9 cellular contexts compared by ENCODE assay signal in the genomic region with DNA sequence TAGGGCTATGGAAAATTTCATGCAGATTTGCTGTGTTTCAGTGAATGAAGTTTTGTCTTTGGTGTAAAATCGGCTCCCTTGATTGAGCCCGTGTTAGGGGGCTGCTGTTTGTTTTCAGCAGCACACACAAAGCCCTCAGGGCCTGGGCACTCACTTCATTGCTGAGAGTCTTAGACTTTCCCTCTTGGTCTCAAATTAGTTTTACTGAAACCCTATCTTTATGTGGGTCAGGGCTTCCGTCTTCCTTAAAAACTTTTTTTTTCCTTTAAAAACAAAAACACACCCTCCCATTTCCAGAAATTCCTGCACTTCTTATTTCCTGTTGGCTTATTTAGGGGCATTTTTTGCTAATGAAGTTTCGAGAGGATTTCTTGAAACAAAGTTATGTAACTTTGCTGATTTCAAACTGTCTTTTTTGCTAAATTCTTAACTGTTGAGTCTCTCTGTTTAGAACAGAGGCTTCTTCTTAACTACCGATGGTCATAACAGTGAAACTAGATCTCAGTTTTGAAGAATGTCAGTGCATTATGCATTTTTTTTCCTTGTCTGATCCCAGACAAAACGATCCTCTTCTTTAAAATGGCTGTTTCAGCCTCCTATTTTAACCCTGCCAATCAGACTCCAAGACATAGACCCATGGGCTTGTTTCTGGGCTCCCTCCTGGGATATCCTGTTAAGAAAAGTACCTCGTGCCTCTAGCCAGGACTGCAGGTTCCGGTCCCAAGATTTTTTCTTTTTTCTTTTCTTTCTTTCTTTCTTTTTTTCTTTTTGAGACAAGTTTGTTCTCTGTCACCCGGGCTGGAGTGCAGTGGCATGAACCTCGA. TPM values are rescaled to one million over a fixed set of nuclear protein-coding genes. Genes with fewer than 3 reads are reported as not detected.
DNase-seq lines count a peak whose midpoint lies in the region; ATAC-seq, FAIRE-seq and TF ChIP-seq lines count a peak whose summit lies in the region.
"Had no signal": no experiment of that assay in that cellular context is flagged by ENCODE, and none has a peak within 500 bp of the region (broad histone marks: within the 10 kb centered on the region; RNA-seq: fewer than 3 reads in every experiment).

No MANE protein-coding gene starts in this region.

- H3K9me3 ChIP-seq in hepatocyte (ENCODE audit: low read depth) (no peaks in the 10 kb centered on the region), BE2C (no peaks in the 10 kb centered on the region)

- no peak for ATAC-seq in GM18870 (IDR thresholded peaks at IDR 0.05; ENCODE audit: unreplicated experiment)

- H4K20me1 ChIP-seq in hepatocyte (ENCODE audit: insufficient read depth, poor library complexity, severe bottlenecking) = no peaks in the 10 kb centered on the region

- TF ChIP-seq POLR2A in GM12891 (IDR thresholded peaks at IDR 0.05; ENCODE audit: low read depth, low read length) = no peak

- H3K27me3 ChIP-seq in hepatocyte (no peaks in the 10 kb centered on the region), BE2C (peaks cover 13% of the 10 kb centered on the region; the same call in 1 of the 2 replicates)

- peak overlapping the region; percentile 75 for H3K27ac ChIP-seq in hepatocyte

- H3K36me3 ChIP-seq in hepatocyte (replicated peaks; ENCODE audit: insufficient read depth, low read depth) = no peaks in the 10 kb centered on the region
- H3K36me3 ChIP-seq in BE2C = no peaks in the 10 kb centered on the region

- H2AFZ ChIP-seq in hepatocyte = peak overlapping the region; percentile 30

- H3K4me1 ChIP-seq in hepatocyte (ENCODE audit: insufficient read depth) (peaks cover 22% of the 10 kb centered on the region), BE2C (no peaks in the 10 kb centered on the region)

- in situ Hi-C loops in astrocyte of the spinal cord (cut with HindIII; ENCODE audit: low sequenced_read_pairs) = no loop called here

- H3K79me2 ChIP-seq in hepatocyte = no peaks in the 10 kb centered on the region

- H3K9me2 ChIP-seq in hepatocyte (replicated peaks; ENCODE audit: insufficient read depth) = no peaks in the 10 kb centered on the region

- peak overlapping the region; percentile 53 for H3K4me2 ChIP-seq in hepatocyte

- TF ChIP-seq CTCF in astrocyte of the spinal cord (IDR thresholded peaks at IDR 0.05; ENCODE audit: low read depth, low read length) (no peak), hepatocyte (IDR thresholded peaks at IDR 0.05; ENCODE audit: poor library complexity) (no peak), BE2C (IDR thresholded peaks at IDR 0.05; ENCODE audit: low read depth, low read length) (no peak)

- WGBS in hepatocyte (ENCODE audit: low lambda C conversion rate, missing lambda C conversion rate) = 54% methylated on average over 10 of the region's 10 CpGs

- FAIRE-seq in GM12891 (lab: Jason Lieb, UNC) = no peak

- H3K4me3 ChIP-seq in astrocyte of the spinal cord (ENCODE audit: low read depth, low read length) (no peak overlapping the region), hepatocyte (no peak overlapping the region), skeletal muscle cell (ENCODE audit: low read depth, low read length) (no peak overlapping the region), BE2C (ENCODE audit: low read depth, low read length) (no peak overlapping the region)

- peak; percentile 71 for DNase-seq in ELR (ENCODE audit: low read depth)
- peak; percentile 76 for DNase-seq in astrocyte of the spinal cord (ENCODE audit: low read depth, low spot score)
- DNase-seq in hepatocyte (ENCODE audit: low spot score) = no peak
- DNase-seq in skeletal muscle cell (ENCODE audit: low read depth) = peak; percentile 45
- DNase-seq in GM12891 (ENCODE audit: insufficient read length, low spot score) = no peak
- no peak for DNase-seq in SIG-M5 treated with dmso at 0.1 percent for 504 hours (lab: John Stamatoyannopoulos, UW; ENCODE audit: unreplicated experiment)
- no peak for DNase-seq in BE2C
- DNase-seq: activated effector memory CD4-positive, alpha-beta T cell treated with anti-CD3 and anti-CD28 coated beads, Interleukin-2, amount 50 U/mL, for 16 hours had no signal

TF ChIP-seq in GM12891, 5 proteins besides CTCF, POLR2A, EP300 and RAD21:
- TF ChIP-seq TAF1 (IDR thresholded peaks at IDR 0.05; ENCODE audit: low read depth, low read length) (no peak), SPI1 (IDR thresholded peaks at IDR 0.05; ENCODE audit: low read depth, low read length) (no peak), POLR2AphosphoS5 (IDR thresholded peaks at IDR 0.05; ENCODE audit: low read depth, low read length) (no peak), POU2F2 (IDR thresholded peaks at IDR 0.05; ENCODE audit: low read depth, low read length) (no peak), PAX5 (IDR thresholded peaks at IDR 0.05; ENCODE audit: insufficient read depth, low read length, severe bottlenecking) (no peak)

RNA-seq across cellular contexts. Expression of a gene that starts 23.3 kb away (rescaled TPM):
- total RNA-seq in hepatocyte = 119 and 120 TPM in 2 replicates
- 149 and 168 TPM in 2 replicates for polyA plus RNA-seq in hepatocyte
- 38.3 TPM for polyA plus RNA-seq in GM12891 (2012; ENCODE audit: low read depth, missing spikeins)
- polyA plus RNA-seq in BE2C (2012; ENCODE audit: insufficient read depth, insufficient read length, low read depth) = 120 TPM

RNA-seq across cellular contexts. Expression of a gene that starts 23.4 kb away (rescaled TPM):
- total RNA-seq in hepatocyte = 16.3 and 237 TPM in 2 replicates
- 15.8 and 19.7 TPM in 2 replicates for polyA plus RNA-seq in hepatocyte
- polyA plus RNA-seq in GM12891 (2012; ENCODE audit: low read depth, missing spikeins) = 18.4 TPM
- polyA plus RNA-seq in BE2C (2012; ENCODE audit: insufficient read depth, insufficient read length, low read depth) = 29.2 TPM

Comparison
In these comparisons a context has a peak if more than half of its experiments do, and no peak if none do; other contexts are left out.
1. DNase-seq: peak in ELR (single experiment), astrocyte of the spinal cord (single experiment) and skeletal muscle cell (single experiment); none in hepatocyte (single experiment), GM12891 (single experiment), SIG-M5 treated with dmso at 0.1 percent for 504 hours (single experiment) and BE2C (single experiment).